Comparison of ENCODE assay signal across 17 cellular contexts in the genomic region with DNA sequence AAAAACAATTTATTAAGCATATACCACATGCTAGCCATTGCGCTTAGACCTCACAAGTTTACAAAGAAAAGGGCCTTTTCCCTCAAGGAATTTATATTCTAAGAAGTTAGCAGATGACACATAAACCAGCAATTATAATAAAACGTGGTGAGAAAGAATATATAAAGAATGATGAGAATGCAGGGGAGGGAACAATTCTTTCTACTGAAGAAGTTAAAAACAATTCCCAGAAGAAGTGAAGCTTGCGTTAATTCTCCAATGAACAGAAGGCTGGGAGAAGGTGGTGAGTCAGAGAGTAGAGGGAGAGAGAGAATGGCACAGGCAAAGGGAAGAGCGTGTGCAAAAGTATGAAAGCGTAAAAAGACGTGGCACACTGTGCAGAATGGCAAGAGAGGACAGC.
A peak's percentile ranks its signal among the peaks of the same experiment; 100 is the strongest.
DNase-seq lines count a peak whose midpoint lies in the region; ATAC-seq lines count a peak whose summit lies in the region.
"Had no signal": no experiment of that assay in that cellular context is flagged by ENCODE, and none has a peak within 500 bp of the region (broad histone marks: within the 10 kb centered on the region; RNA-seq: fewer than 3 reads in every experiment).

No MANE protein-coding gene starts in this region.

- no peak for ATAC-seq in GM19455 (IDR thresholded peaks at IDR 0.05; ENCODE audit: unreplicated experiment)
- no peak for ATAC-seq in GM21723 (IDR thresholded peaks at IDR 0.05; ENCODE audit: unreplicated experiment)
- ATAC-seq: left ventricle myocardium superior had no signal

- in situ Hi-C loops in Caki2 (cut with HindIII; ENCODE audit: low pct_unique_long_range_greater_than_20kb, low sequenced_read_pairs): no loop called here

- DNase-seq in Caki2 (ENCODE audit: low read depth): peak; percentile 10
- DNase-seq in RPMI7951 (ENCODE audit: low read depth): peak; percentile 28
- DNase-seq in fibroblast of gingiva (ENCODE audit: low read depth): peak; percentile 9
- DNase-seq in putamen (ENCODE audit: low spot score): peak; percentile 12
- no peak for DNase-seq in activated gamma-delta T cell (lab: John Stamatoyannopoulos, UW)
- no peak for DNase-seq in MV-4-11 (lab: John Stamatoyannopoulos, UW)
- DNase-seq: activated CD8-positive, alpha-beta T cell treated with anti-CD3 and anti-CD28 coated beads for 36 hours; BE2C; DMS153; left ventricle myocardium superior; MG63; naive B cell; NCI-H1930; NCI-H526 treated with DMSO at 0.1 percent for 48 hours; stimulated activated naive CD8-positive, alpha-beta T cell treated with anti-CD3 and anti-CD28 coated beads, Interleukin-15, amount 100 ng/mL, for 72 hours had no signal

Comparison
In these comparisons a context has a peak if more than half of its experiments do, and no peak if none do; other contexts are left out.
1. DNase-seq: peak in Caki2 (single experiment), RPMI7951 (single experiment), fibroblast of gingiva (single experiment) and putamen (single experiment); none in activated gamma-delta T cell (single experiment) and MV-4-11 (single experiment).